Comparison of ENCODE assay signal across 8 cellular contexts in the genomic region with DNA sequence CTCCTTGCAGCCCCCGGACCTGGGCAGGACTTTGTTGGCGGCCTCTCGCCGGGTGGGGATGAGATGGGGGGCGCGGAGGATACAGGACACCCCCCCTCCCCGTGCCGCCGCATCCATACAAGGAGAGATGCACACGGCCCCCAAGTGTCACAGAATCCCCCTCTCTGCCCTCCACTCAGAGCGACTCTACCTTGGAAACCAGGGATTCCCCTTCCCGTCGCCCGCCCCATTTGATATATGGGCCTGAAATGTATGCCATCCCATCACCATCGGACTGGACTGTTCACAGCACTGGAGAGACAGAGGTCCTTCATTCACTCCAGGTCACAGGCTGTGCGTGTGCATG. TPM values are rescaled to one million over a fixed set of nuclear protein-coding genes. Genes with fewer than 3 reads are reported as not detected.
DNase-seq lines count a peak whose midpoint lies in the region; ATAC-seq and TF ChIP-seq lines count a peak whose summit lies in the region.

No MANE protein-coding gene starts in this region.

- ATAC-seq in GM19395 (IDR thresholded peaks at IDR 0.05; ENCODE audit: unreplicated experiment) (peak; percentile 23), GM21381 (IDR thresholded peaks at IDR 0.05; ENCODE audit: unreplicated experiment) (no peak), HG02642 (IDR thresholded peaks at IDR 0.05; ENCODE audit: poor library complexity, unreplicated experiment) (no peak)
- ATAC-seq in naive thymus-derived CD8-positive, alpha-beta T cell: peak; percentile 22 to 56

- H2AFZ ChIP-seq in Loucy (ENCODE audit: low read length): peak overlapping the region; percentile 90

- peak in 3 of 10 donors; percentile 6 to 19 (median 15) for DNase-seq in naive thymus-derived CD8-positive, alpha-beta T cell
- DNase-seq in retina (no peak), NCI-H1930 (lab: John Stamatoyannopoulos, UW) (no peak)

- H3K9me3 Mint-ChIP-seq in naive thymus-derived CD8-positive, alpha-beta T cell: no peaks in the 10 kb centered on the region

- H3K27me3 Mint-ChIP-seq in naive thymus-derived CD8-positive, alpha-beta T cell: no peaks in the 10 kb centered on the region

- H3K27me3 ChIP-seq in Loucy (ENCODE audit: insufficient read depth, low read length, poor library complexity, severe bottlenecking) (no peaks in the 10 kb centered on the region), ectodermal cell (ENCODE audit: control insufficient read depth, insufficient read depth, low read length, poor library complexity, severe bottlenecking) (no peaks in the 10 kb centered on the region)

- POLR2A ChIA-PET in naive thymus-derived CD8-positive, alpha-beta T cell (lab: Charles Lee): interaction anchor here (1.6 to 1.7 kb wide), 2 partner anchors 30 to 31 kb away, joined by 3 to 6 read pairs; a partner anchor contains a TSS

- H3K36me3 ChIP-seq in Loucy (ENCODE audit: insufficient read depth, low read length) (no peaks in the 10 kb centered on the region), ectodermal cell (ENCODE audit: control insufficient read depth, insufficient read depth, low read length) (no peaks in the 10 kb centered on the region)

- no peaks in the 10 kb centered on the region for H3K79me2 ChIP-seq in Loucy (ENCODE audit: insufficient read depth, low read length)

- no peaks in the 10 kb centered on the region for H3F3A ChIP-seq in Loucy (ENCODE audit: low read depth)

- no peaks in the 10 kb centered on the region for H3K9me2 ChIP-seq in Loucy (replicated peaks; ENCODE audit: low read depth, low read length)

- H3K9me3 ChIP-seq in Loucy (ENCODE audit: insufficient read depth, low read depth, low read length): no peaks in the 10 kb centered on the region
- H3K9me3 ChIP-seq in ectodermal cell (ENCODE audit: control insufficient read depth, low read length): no peaks in the 10 kb centered on the region

- H3K4me3 ChIP-seq in Loucy (ENCODE audit: low read length, poor library complexity, severe bottlenecking) (peak overlapping the region; percentile 77), ectodermal cell (ENCODE audit: insufficient read depth, low read depth, low read length) (peak overlapping the region; percentile 68)

- peaks cover 13 to 31% (median 22%) of the 10 kb centered on the region in 4 donors for H3K4me1 Mint-ChIP-seq in naive thymus-derived CD8-positive, alpha-beta T cell

- H3K27ac ChIP-seq in ectodermal cell (ENCODE audit: insufficient read depth, low read depth, low read length, poor library complexity, severe bottlenecking): no peak overlapping the region

- H3K4me2 ChIP-seq in Loucy (ENCODE audit: low read depth, low read length, poor library complexity, severe bottlenecking): peak overlapping the region; percentile 81

- TF ChIP-seq CTCF in Loucy (conservative IDR thresholded peaks at IDR 0.05; ENCODE audit: low read length): no peak

- H3K36me3 Mint-ChIP-seq in naive thymus-derived CD8-positive, alpha-beta T cell: peaks cover 0 to 3% (median 0%) of the 10 kb centered on the region in 3 donors

- H3K27ac Mint-ChIP-seq in naive thymus-derived CD8-positive, alpha-beta T cell: peak overlapping the region; percentile 83 to 96 (median 91)

- H3K4me1 ChIP-seq in Loucy (ENCODE audit: insufficient read depth, low read length, poor library complexity, severe bottlenecking) (peaks cover 4% of the 10 kb centered on the region), ectodermal cell (ENCODE audit: control insufficient read depth, insufficient read depth, low read length) (no peaks in the 10 kb centered on the region)

- 4% methylated on average over 16 of the region's 16 CpGs for WGBS in ectodermal cell, 2 experiments

- peak overlapping the region; percentile 86 to 96 (median 88) for H3K4me3 Mint-ChIP-seq in naive thymus-derived CD8-positive, alpha-beta T cell

- H3K9ac ChIP-seq in Loucy (ENCODE audit: low read depth, low read length, poor library complexity, severe bottlenecking): peak overlapping the region; percentile 80

- no peaks in the 10 kb centered on the region for H4K20me1 ChIP-seq in Loucy (ENCODE audit: insufficient read depth, low read length, poor library complexity, severe bottlenecking)

RNA-seq across cellular contexts. Expression of a gene that starts 0.4 kb away (rescaled TPM):
- 14.6 TPM for polyA plus RNA-seq in ectodermal cell (2013, experiment 1 of 4)
- polyA plus RNA-seq in ectodermal cell (2013, experiment 2 of 4): 15.3 TPM
- 14.5 TPM for polyA plus RNA-seq in ectodermal cell (2013, experiment 3 of 4)
- 17.3 TPM for polyA plus RNA-seq in ectodermal cell (2013, experiment 4 of 4)
- total RNA-seq in naive thymus-derived CD8-positive, alpha-beta T cell: 10 to 100 TPM; 18.1 to 18.2 TPM
- 10 to 100 TPM; 10.4 to 14.9 (median 12.9) TPM for polyA plus RNA-seq in naive thymus-derived CD8-positive, alpha-beta T cell

RNA-seq across cellular contexts. Expression of a gene that starts 12.4 kb away (rescaled TPM):
- polyA plus RNA-seq in ectodermal cell (2013, experiment 1 of 4): 129 TPM
- polyA plus RNA-seq in ectodermal cell (2013, experiment 2 of 4): 123 TPM
- polyA plus RNA-seq in ectodermal cell (2013, experiment 3 of 4): 118 TPM
- polyA plus RNA-seq in ectodermal cell (2013, experiment 4 of 4): 123 TPM
- total RNA-seq in naive thymus-derived CD8-positive, alpha-beta T cell: 10 to 100 TPM; 30.7 to 36.9 TPM
- 10 to 100 TPM; 77.0 to 88.8 (median 85.2) TPM for polyA plus RNA-seq in naive thymus-derived CD8-positive, alpha-beta T cell

RNA-seq across cellular contexts. Expression of a gene that starts 30.3 kb away (rescaled TPM):
- 8.9 TPM for polyA plus RNA-seq in ectodermal cell (2013, experiment 1 of 4)
- 10.5 TPM for polyA plus RNA-seq in ectodermal cell (2013, experiment 2 of 4)
- 7.4 TPM for polyA plus RNA-seq in ectodermal cell (2013, experiment 3 of 4)
- 7.7 TPM for polyA plus RNA-seq in ectodermal cell (2013, experiment 4 of 4)
- total RNA-seq in naive thymus-derived CD8-positive, alpha-beta T cell: 10 to 100 TPM; 24.4 to 25.9 TPM
- polyA plus RNA-seq in naive thymus-derived CD8-positive, alpha-beta T cell: 10 to 100 TPM; 14.3 to 19.3 (median 18.0) TPM

RNA-seq across cellular contexts. Expression of a gene that starts 33.2 kb away (rescaled TPM):
- polyA plus RNA-seq in ectodermal cell (2013, experiment 1 of 4): 42.8 TPM
- polyA plus RNA-seq in ectodermal cell (2013, experiment 2 of 4): 41.4 TPM
- 33.4 TPM for polyA plus RNA-seq in ectodermal cell (2013, experiment 3 of 4)
- polyA plus RNA-seq in ectodermal cell (2013, experiment 4 of 4): 38.0 TPM
- 10 to 100 TPM; 50.6 to 53.0 TPM for total RNA-seq in naive thymus-derived CD8-positive, alpha-beta T cell
- polyA plus RNA-seq in naive thymus-derived CD8-positive, alpha-beta T cell: 10 to 100 TPM; 61.5 to 63.4 (median 62.3) TPM

RNA-seq across cellular contexts. Expression of a gene that starts 39.2 kb away (rescaled TPM):
- polyA plus RNA-seq in ectodermal cell (2013, experiment 1 of 4): 11.6 TPM
- polyA plus RNA-seq in ectodermal cell (2013, experiment 2 of 4): 14.1 TPM
- 7.0 TPM for polyA plus RNA-seq in ectodermal cell (2013, experiment 3 of 4)
- 8.9 TPM for polyA plus RNA-seq in ectodermal cell (2013, experiment 4 of 4)
- 10 to 100 TPM; 17.0 to 18.2 TPM for total RNA-seq in naive thymus-derived CD8-positive, alpha-beta T cell
- polyA plus RNA-seq in naive thymus-derived CD8-positive, alpha-beta T cell: 10 to 100 TPM; 11.9 to 18.6 (median 14.0) TPM

Comparison
In these comparisons a context has a peak if more than half of its experiments do, and no peak if none do; other contexts are left out.
1. ATAC-seq: peak in GM19395 (single experiment) and naive thymus-derived CD8-positive, alpha-beta T cell (2 of 2); none in GM21381 (single experiment) and HG02642 (single experiment).